19 cellular contexts compared by ENCODE assay signal in genomic region chr5:158464383-158464782, GRCh38.
DNase-seq lines count a peak whose midpoint lies in the region; ATAC-seq and TF ChIP-seq lines count a peak whose summit lies in the region.
"Had no signal": no experiment of that assay in that cellular context is flagged by ENCODE, and none has a peak within 500 bp of the region (broad histone marks: within the 10 kb centered on the region; RNA-seq: fewer than 3 reads in every experiment).

No MANE protein-coding gene starts in this region.

- H3K4me1 Mint-ChIP-seq in stimulated activated memory B cell treated with anti-CD40 and anti-IgM and Interleukin-4, amounts not matched to agents 10 μg/mL and 1 μg/mL and 100 μg/mL, for 72 hours = peaks cover 24% of the 10 kb centered on the region

- no peak overlapping the region for H3K4me3 ChIP-seq in esophagus muscularis mucosa
- H3K4me3 ChIP-seq: mucosa of descending colon, Peyer's patch had no signal

- H3K4me1 ChIP-seq in esophagus muscularis mucosa = peaks cover 6 to 52% (median 42%) of the 10 kb centered on the region in 4 donors
- H3K4me1 ChIP-seq: foreskin keratinocyte, Peyer's patch had no signal

- no peaks in the 10 kb centered on the region for H3K36me3 ChIP-seq in esophagus muscularis mucosa
- H3K36me3 ChIP-seq: Peyer's patch had no signal

- intact Hi-C loops in esophagus muscularis mucosa (cut with DNase I) = no loop called here

- WGBS in esophagus muscularis mucosa = 47% methylated on average over 1 of the region's 1 CpG

- H3K9me3 Mint-ChIP-seq in stimulated activated memory B cell treated with anti-CD40 and anti-IgM and Interleukin-4, amounts not matched to agents 10 μg/mL and 1 μg/mL and 100 μg/mL, for 72 hours = no peaks in the 10 kb centered on the region

- no peak for TF ChIP-seq POLR2A in esophagus muscularis mucosa (IDR thresholded peaks at IDR 0.05; ENCODE audit: low read depth)

- DNase-seq in COLO829 (ENCODE audit: low spot score) = peak; percentile 32
- peak; percentile 24 for DNase-seq in MV-4-11 (lab: John Stamatoyannopoulos, UW)
- DNase-seq in esophagus muscularis mucosa (ENCODE audit: extremely low spot score) = no peak
- no peak for DNase-seq in dedifferentiated amniotic fluid mesenchymal stem cell (ENCODE audit: extremely low spot score)
- no peak for DNase-seq in amniotic stem cell (lab: John Stamatoyannopoulos, UW)
- no peak for DNase-seq in NCI-H446 (lab: John Stamatoyannopoulos, UW)
- DNase-seq: activated naive CD4-positive, alpha-beta T cell treated with anti-CD3 and anti-CD28 coated beads, Interleukin-2, amount 50 U/mL, for 16 hours; GDM1; KG1; left colon; mucosa of descending colon; NCI-H1417; NCI-H526 treated with DMSO at 0.1 percent for 48 hours; occipital lobe; T1000 had no signal

- TF ChIP-seq CTCF in esophagus muscularis mucosa (IDR thresholded peaks at IDR 0.05) = no peak

- H3K9me3 ChIP-seq in esophagus muscularis mucosa = no peaks in the 10 kb centered on the region
- H3K9me3 ChIP-seq: mucosa of descending colon, Peyer's patch had no signal

- H3K27me3 ChIP-seq in esophagus muscularis mucosa = no peaks in the 10 kb centered on the region
- H3K27me3 ChIP-seq: foreskin keratinocyte, Peyer's patch had no signal

- TF ChIP-seq EP300 in esophagus muscularis mucosa (IDR thresholded peaks at IDR 0.05) = no peak

- H3K27ac Mint-ChIP-seq in stimulated activated memory B cell treated with anti-CD40 and anti-IgM and Interleukin-4, amounts not matched to agents 10 μg/mL and 1 μg/mL and 100 μg/mL, for 72 hours = peak overlapping the region; percentile 69

- peak; percentile 71 for ATAC-seq in stimulated activated memory B cell treated with anti-CD40 and anti-IgM and Interleukin-4, amounts not matched to agents 10 μg/mL and 1 μg/mL and 100 μg/mL, for 72 hours
- ATAC-seq: foreskin keratinocyte, left colon, mucosa of descending colon, SK-N-SH treated with all-trans-retinoic acid at 6 μM for 48 hours had no signal

- H3K27ac ChIP-seq in esophagus muscularis mucosa (replicated peaks in 1 of 4) = peak overlapping the region; percentile 36 to 66 (median 54)
- H3K27ac ChIP-seq: foreskin keratinocyte had no signal

- no peaks in the 10 kb centered on the region for H3K36me3 Mint-ChIP-seq in stimulated activated memory B cell treated with anti-CD40 and anti-IgM and Interleukin-4, amounts not matched to agents 10 μg/mL and 1 μg/mL and 100 μg/mL, for 72 hours

- no peaks in the 10 kb centered on the region for H3K27me3 Mint-ChIP-seq in stimulated activated memory B cell treated with anti-CD40 and anti-IgM and Interleukin-4, amounts not matched to agents 10 μg/mL and 1 μg/mL and 100 μg/mL, for 72 hours

- H3K4me3 Mint-ChIP-seq in stimulated activated memory B cell treated with anti-CD40 and anti-IgM and Interleukin-4, amounts not matched to agents 10 μg/mL and 1 μg/mL and 100 μg/mL, for 72 hours = no peak overlapping the region

Comparison
In these comparisons a context has a peak if more than half of its experiments do, and no peak if none do; other contexts are left out.
1. DNase-seq: peak in COLO829 (single experiment) and MV-4-11 (single experiment); none in esophagus muscularis mucosa (single experiment), dedifferentiated amniotic fluid mesenchymal stem cell (single experiment), amniotic stem cell (single experiment) and NCI-H446 (0 of 2).